In the genomic region with DNA sequence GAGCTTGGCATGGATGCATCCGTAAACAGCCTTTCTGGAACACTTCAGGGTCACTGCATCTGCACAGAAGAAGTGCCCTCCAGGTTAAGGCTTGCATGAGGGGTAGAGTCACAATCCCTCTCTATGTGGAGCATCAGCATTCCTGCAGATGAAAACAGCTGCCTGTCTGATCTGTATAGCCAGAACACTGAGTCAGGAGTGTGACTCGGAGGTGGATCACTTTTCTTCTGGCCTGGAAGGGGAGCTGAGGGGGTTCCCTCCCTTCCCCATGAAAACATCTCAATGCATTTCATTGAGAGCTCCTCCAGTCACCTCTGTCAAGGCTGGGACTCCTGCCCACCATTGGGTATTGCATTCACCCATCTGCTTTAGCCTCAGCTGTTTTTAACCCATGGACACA, we compare ENCODE assay signal across 16 cellular contexts.
DNase-seq lines count a peak whose midpoint lies in the region; ATAC-seq, FAIRE-seq and TF ChIP-seq lines count a peak whose summit lies in the region.
"Had no signal": no experiment of that assay in that cellular context is flagged by ENCODE, and none has a peak within 500 bp of the region (broad histone marks: within the 10 kb centered on the region; RNA-seq: fewer than 3 reads in every experiment).

No MANE protein-coding gene starts in this region.

- H3K4me3 Mint-ChIP-seq in natural killer cell treated with Interleukin-12 subunit alpha and Interleukin-12 subunit beta and Interleukin-15 and Interleukin-18, amount 100 ng/mL, for 72 hours = no peak overlapping the region
- H3K4me3 Mint-ChIP-seq: brain had no signal

- H3K9me3 ChIP-seq in RWPE2 (ENCODE audit: severe bottlenecking) (peaks cover 2% of the 10 kb centered on the region), mucosa of descending colon (peaks cover 2% of the 10 kb centered on the region)
- H3K9me3 ChIP-seq: Peyer's patch, sigmoid colon had no signal

- TF ChIP-seq CTCF in RWPE2 (IDR thresholded peaks at IDR 0.05; ENCODE audit: poor library complexity, severe bottlenecking) (no peak), fibroblast of mammary gland (conservative IDR thresholded peaks at IDR 0.05; ENCODE audit: control insufficient read depth, insufficient read depth, low read depth, low read length) (no peak), mucosa of descending colon (IDR thresholded peaks at IDR 0.05) (no peak)

- H3K4me3 ChIP-seq in RWPE2 (ENCODE audit: severe bottlenecking) (no peak overlapping the region), fibroblast of mammary gland (ENCODE audit: control insufficient read depth, low read depth, low read length) (no peak overlapping the region), skeletal muscle cell (ENCODE audit: low read depth, low read length) (no peak overlapping the region), mucosa of descending colon (no peak overlapping the region)
- H3K4me3 ChIP-seq: Peyer's patch, sigmoid colon had no signal

- no peaks in the 10 kb centered on the region for H3K27me3 ChIP-seq in RWPE2 (ENCODE audit: insufficient read depth, poor library complexity, severe bottlenecking)
- H3K27me3 ChIP-seq: Peyer's patch, sigmoid colon had no signal

- no peaks in the 10 kb centered on the region for H3K36me3 Mint-ChIP-seq in natural killer cell treated with Interleukin-12 subunit alpha and Interleukin-12 subunit beta and Interleukin-15 and Interleukin-18, amount 100 ng/mL, for 72 hours
- H3K36me3 Mint-ChIP-seq: brain had no signal

- DNase-seq in ELR (ENCODE audit: low read depth) = peak; percentile 68
- DNase-seq in RWPE2 (ENCODE audit: low spot score) = no peak
- DNase-seq in fibroblast of mammary gland (ENCODE audit: low read depth) = peak; percentile 75
- peak; percentile 31 for DNase-seq in skeletal muscle cell (ENCODE audit: low read depth)
- no peak for DNase-seq in mucosa of descending colon
- no peak for DNase-seq in frontal cortex (ENCODE audit: low spot score in 2 of 2)
- no peak for DNase-seq in natural killer cell treated with Interleukin-12 subunit alpha and Interleukin-12 subunit beta and Interleukin-15 and Interleukin-18, amount 100 ng/mL, for 72 hours (ENCODE audit: low spot score)
- DNase-seq: activated CD4-positive, alpha-beta T cell treated with anti-CD3 and anti-CD28 coated beads, Interleukin-2, amount 50 U/mL, for 4 hours; activated naive CD4-positive, alpha-beta T cell treated with Interleukin-2 at 50 U/mL for 16 hours; NCI-H1092; Peyer's patch; sigmoid colon; stimulated activated CD4-positive, alpha-beta T cell treated with anti-CD3 and anti-CD28 coated beads, Interleukin-2, amount 100 ng/mL, for 24 hours had no signal

- FAIRE-seq in frontal cortex (lab: Jason Lieb, UNC) = no peak

- ATAC-seq in RWPE2 (ENCODE audit: low read depth) (peak; percentile 81), mucosa of descending colon (no peak), GM18870 (IDR thresholded peaks at IDR 0.05; ENCODE audit: unreplicated experiment) (no peak)
- ATAC-seq in natural killer cell treated with Interleukin-12 subunit alpha and Interleukin-12 subunit beta and Interleukin-15 and Interleukin-18, amount 100 ng/mL, for 72 hours = no peak
- ATAC-seq: left lobe of liver had no signal

- no peak overlapping the region for H3K27ac Mint-ChIP-seq in natural killer cell treated with Interleukin-12 subunit alpha and Interleukin-12 subunit beta and Interleukin-15 and Interleukin-18, amount 100 ng/mL, for 72 hours
- H3K27ac Mint-ChIP-seq: brain had no signal

- no peaks in the 10 kb centered on the region for H3K9me3 Mint-ChIP-seq in natural killer cell treated with Interleukin-12 subunit alpha and Interleukin-12 subunit beta and Interleukin-15 and Interleukin-18, amount 100 ng/mL, for 72 hours

- no peaks in the 10 kb centered on the region for H3K36me3 ChIP-seq in RWPE2 (ENCODE audit: low read depth)
- no peaks in the 10 kb centered on the region for H3K36me3 ChIP-seq in mucosa of descending colon (ENCODE audit: low read depth)
- H3K36me3 ChIP-seq: Peyer's patch, sigmoid colon had no signal

- peaks cover 19 to 26% of the 10 kb centered on the region in 2 donors for H3K27me3 Mint-ChIP-seq in natural killer cell treated with Interleukin-12 subunit alpha and Interleukin-12 subunit beta and Interleukin-15 and Interleukin-18, amount 100 ng/mL, for 72 hours

- H3K4me1 Mint-ChIP-seq in natural killer cell treated with Interleukin-12 subunit alpha and Interleukin-12 subunit beta and Interleukin-15 and Interleukin-18, amount 100 ng/mL, for 72 hours (ENCODE audit: low read depth in 2 of 2) = no peaks in the 10 kb centered on the region
- H3K4me1 Mint-ChIP-seq: brain had no signal

- intact Hi-C loops in mucosa of descending colon (cut with DNase I, micrococcal nuclease) = no loop called here

- peak overlapping the region; percentile 33 for H3K27ac ChIP-seq in RWPE2 (ENCODE audit: poor library complexity, severe bottlenecking)
- H3K27ac ChIP-seq: Peyer's patch, sigmoid colon had no signal

- no peaks in the 10 kb centered on the region for H3K4me1 ChIP-seq in RWPE2 (ENCODE audit: insufficient read depth, poor library complexity, severe bottlenecking)
- no peaks in the 10 kb centered on the region for H3K4me1 ChIP-seq in mucosa of descending colon (ENCODE audit: low read depth)
- H3K4me1 ChIP-seq: Peyer's patch, sigmoid colon had no signal

Comparison
In these comparisons a context has a peak if more than half of its experiments do, and no peak if none do; other contexts are left out.
1. DNase-seq: peak in ELR (single experiment), fibroblast of mammary gland (single experiment) and skeletal muscle cell (single experiment); none in RWPE2 (single experiment), mucosa of descending colon (0 of 3), frontal cortex (0 of 2) and natural killer cell treated with Interleukin-12 subunit alpha and Interleukin-12 subunit beta and Interleukin-15 and Interleukin-18, amount 100 ng/mL, for 72 hours (single experiment).